In the genomic region with DNA sequence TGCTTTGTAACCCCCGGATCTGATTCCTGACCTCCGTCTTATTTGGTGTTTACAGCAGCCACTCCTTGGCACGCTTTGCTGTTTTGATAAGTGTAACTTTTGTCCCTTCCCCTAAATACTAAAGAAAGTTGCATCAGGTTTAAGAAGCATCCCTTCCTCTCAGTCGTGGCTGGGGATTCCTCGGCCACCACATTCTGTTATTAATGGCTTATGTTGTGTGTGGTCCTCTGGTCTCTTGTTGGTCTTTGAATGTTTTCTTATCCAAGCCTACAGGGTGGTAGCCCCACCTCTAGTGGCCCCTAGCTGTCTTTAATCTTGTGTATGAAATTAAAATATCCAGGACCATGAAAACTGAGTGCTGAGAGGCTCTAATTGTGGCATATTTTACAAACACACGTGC, we compare ENCODE assay signal across 32 cellular contexts. TPM values are rescaled to one million over a fixed set of nuclear protein-coding genes. Genes with fewer than 3 reads are reported as not detected.
"Had no signal": no experiment of that assay in that cellular context is flagged by ENCODE, and none has a peak within 500 bp of the region (broad histone marks: within the 10 kb centered on the region; RNA-seq: fewer than 3 reads in every experiment).

No MANE protein-coding gene starts in this region.

- H3K4me1 ChIP-seq: colonic mucosa, esophagus muscularis mucosa, foreskin keratinocyte, gastroesophageal sphincter, sigmoid colon, upper lobe of left lung had no signal

- H3K27ac ChIP-seq: colonic mucosa, esophagus muscularis mucosa, foreskin keratinocyte, gastroesophageal sphincter, heart left ventricle, hepatocyte, ovary, psoas muscle, sigmoid colon, skin epidermis, spleen, thoracic aorta, upper lobe of left lung had no signal

- DNase-seq: colonic mucosa; dermis blood vessel endothelial cell; effector memory CD4-positive, alpha-beta T cell; foreskin keratinocyte; heart left ventricle; kidney; mesenchymal stem cell; mucosa of descending colon; naive thymus-derived CD8-positive, alpha-beta T cell; occipital lobe; ovary; posterior cingulate gyrus; psoas muscle; right cardiac atrium; sigmoid colon; spleen; stimulated activated CD4-positive, alpha-beta T cell treated with anti-CD3 and anti-CD28 coated beads, Interleukin-4, amount 100 ng/mL, for 4 hours; stimulated activated naive CD4-positive, alpha-beta T cell; substantia nigra; upper lobe of left lung had no signal

- ATAC-seq: foreskin keratinocyte; gastroesophageal sphincter; heart left ventricle; left lobe of liver; mucosa of descending colon; naive thymus-derived CD8-positive, alpha-beta T cell; psoas muscle; right cardiac atrium had no signal

- H3K4me2 ChIP-seq: hepatocyte had no signal

- H3K36me3 ChIP-seq: colonic mucosa, esophagus muscularis mucosa, gastroesophageal sphincter, heart left ventricle, ovary, sigmoid colon, spleen, thoracic aorta, tibial nerve, upper lobe of left lung had no signal

- H3K27ac Mint-ChIP-seq: mesothelial cell of epicardium had no signal

- H2AFZ ChIP-seq: hepatocyte had no signal

- H3K4me3 Mint-ChIP-seq: mesothelial cell of epicardium had no signal

- H3K27me3 ChIP-seq: colonic mucosa, esophagus muscularis mucosa, gastroesophageal sphincter, heart left ventricle, hepatocyte, ovary, sigmoid colon, spleen, tibial nerve, upper lobe of left lung had no signal

- H3K9me3 Mint-ChIP-seq: mesothelial cell of epicardium had no signal

- H3K36me3 Mint-ChIP-seq: mesothelial cell of epicardium; naive thymus-derived CD8-positive, alpha-beta T cell had no signal

- H3K4me3 ChIP-seq: colonic mucosa, esophagus muscularis mucosa, gastroesophageal sphincter, heart left ventricle, hepatocyte, lung, mucosa of descending colon, ovary, psoas muscle, sigmoid colon, skin epidermis, spleen, thoracic aorta, tibial nerve, upper lobe of left lung had no signal

- H3K79me2 ChIP-seq: hepatocyte had no signal

- H3K9me3 ChIP-seq: colonic mucosa, esophagus muscularis mucosa, gastroesophageal sphincter, heart left ventricle, mucosa of descending colon, ovary, psoas muscle, sigmoid colon, spleen, thoracic aorta, tibial nerve, upper lobe of left lung had no signal

RNA-seq across cellular contexts. Expression of gene FNDC1, which starts 37.5 kb away (rescaled TPM):
- total RNA-seq: dermis blood vessel endothelial cell; epithelial cell of proximal tubule; naive thymus-derived CD8-positive, alpha-beta T cell had no signal
- polyA plus RNA-seq: endothelial cell of umbilical vein; naive thymus-derived CD8-positive, alpha-beta T cell; neural cell had no signal
